In genomic region chr13:51451467-51452390, GRCh38 we compare ENCODE assay signal across 8 cellular contexts. TPM values are rescaled to one million over a fixed set of nuclear protein-coding genes. Genes with fewer than 3 reads are reported as not detected.
DNase-seq lines count a peak whose midpoint lies in the region; ATAC-seq and TF ChIP-seq lines count a peak whose summit lies in the region.

No MANE protein-coding gene starts in this region.

- H3K9me3 ChIP-seq in HUES6 (ENCODE audit: control insufficient read depth, insufficient read depth, low read depth, low read length) (peaks cover 13% of the 10 kb centered on the region; the same call in 1 of the 2 replicates), Peyer's patch (no peaks in the 10 kb centered on the region)
- H3K9me3 ChIP-seq in naive thymus-derived CD4-positive, alpha-beta T cell (ENCODE audit: control insufficient read depth in 2 of 3, low read length in 3 of 3), result no peaks in the 10 kb centered on the region

- intact Hi-C loops in naive thymus-derived CD4-positive, alpha-beta T cell (cut with micrococcal nuclease), result loop anchor here (1.0 to 10.0 kb wide), 14 partner anchors 16 to 1957 kb away; partner anchors contain the start of genes PHF11 (in 2 of the 2), NEK5 (in 1 of the 2), SPRYD7 (in 1 of the 2) and TRIM13 (in 1 of the 2)

- H3K27ac ChIP-seq in HUES6 (ENCODE audit: low read depth, low read length) (peak overlapping the region; percentile 92), Peyer's patch (peak overlapping the region; percentile 99 to 100 (median 100))
- peak overlapping the region; percentile 99 for H3K27ac ChIP-seq in naive thymus-derived CD4-positive, alpha-beta T cell (ENCODE audit: low read depth, low read length)

- H3K27me3 ChIP-seq in HUES6 (ENCODE audit: control insufficient read depth, insufficient read depth, low read length), result no peaks in the 10 kb centered on the region
- H3K27me3 ChIP-seq in Peyer's patch, result no peaks in the 10 kb centered on the region
- H3K27me3 ChIP-seq in naive thymus-derived CD4-positive, alpha-beta T cell (ENCODE audit: control insufficient read depth in 2 of 2, insufficient read depth in 2 of 2, low read length in 2 of 2), result no peaks in the 10 kb centered on the region

- H3K36me3 Mint-ChIP-seq in naive thymus-derived CD4-positive, alpha-beta T cell, result peaks cover 4 to 31% (median 5%) of the 10 kb centered on the region in 5 donors
- H3K36me3 Mint-ChIP-seq in stimulated activated memory B cell treated with anti-CD40 and anti-IgM and Interleukin-4, amounts not matched to agents 10 μg/mL and 1 μg/mL and 100 μg/mL, for 72 hours, result peaks cover 31% of the 10 kb centered on the region

- peak overlapping the region; percentile 92 to 98 (median 96) for H3K27ac Mint-ChIP-seq in naive thymus-derived CD4-positive, alpha-beta T cell
- peak overlapping the region; percentile 91 for H3K27ac Mint-ChIP-seq in stimulated activated memory B cell treated with anti-CD40 and anti-IgM and Interleukin-4, amounts not matched to agents 10 μg/mL and 1 μg/mL and 100 μg/mL, for 72 hours

- H3K4me1 ChIP-seq in HUES6 (ENCODE audit: control insufficient read depth, insufficient read depth, low read length) (no peaks in the 10 kb centered on the region; the same call in 1 of the 2 replicates), Peyer's patch (peaks cover 0 to 21% (median 9%) of the 10 kb centered on the region in 4 donors)
- peaks cover 27 to 32% of the 10 kb centered on the region in 2 donors for H3K4me1 ChIP-seq in naive thymus-derived CD4-positive, alpha-beta T cell (ENCODE audit: control insufficient read depth in 2 of 2, insufficient read depth in 2 of 2, low read length in 2 of 2)

- TF ChIP-seq POLR2A in Peyer's patch (IDR thresholded peaks at IDR 0.05), result peak; percentile 36 to 64

- peak overlapping the region; percentile 86 to 99 (median 93) for H3K4me3 Mint-ChIP-seq in naive thymus-derived CD4-positive, alpha-beta T cell
- H3K4me3 Mint-ChIP-seq in stimulated activated memory B cell treated with anti-CD40 and anti-IgM and Interleukin-4, amounts not matched to agents 10 μg/mL and 1 μg/mL and 100 μg/mL, for 72 hours, result peak overlapping the region; percentile 93

- H3K9ac ChIP-seq in HUES6 (ENCODE audit: low read length), result peak overlapping the region; percentile 96

- CTCF ChIA-PET in naive thymus-derived CD4-positive, alpha-beta T cell (lab: Charles Lee), result interaction anchor here (1.4 kb wide), 1 partner anchor 163 kb away, joined by 7 read pairs; no protein-coding TSS in a partner anchor

- POLR2A ChIA-PET in naive thymus-derived CD4-positive, alpha-beta T cell (lab: Charles Lee), result interaction anchor here (0.5 to 7.3 kb wide), 23 partner anchors 8 to 742 kb away, joined by 3 to 130 read pairs (median 7); no protein-coding TSS in a partner anchor

- H3K36me3 ChIP-seq in HUES6 (ENCODE audit: control insufficient read depth, insufficient read depth, low read length) (peaks cover 48% of the 10 kb centered on the region), Peyer's patch (peaks cover 0 to 23% (median 0%) of the 10 kb centered on the region in 3 donors)
- H3K36me3 ChIP-seq in naive thymus-derived CD4-positive, alpha-beta T cell (ENCODE audit: control insufficient read depth in 2 of 3, insufficient read depth in 3 of 3, low read length in 3 of 3), result peaks cover 0 to 19% (median 3%) of the 10 kb centered on the region in 3 experiments

- H3K4me1 Mint-ChIP-seq in naive thymus-derived CD4-positive, alpha-beta T cell, result peaks cover 15 to 64% (median 40%) of the 10 kb centered on the region in 7 donors
- H3K4me1 Mint-ChIP-seq in stimulated activated memory B cell treated with anti-CD40 and anti-IgM and Interleukin-4, amounts not matched to agents 10 μg/mL and 1 μg/mL and 100 μg/mL, for 72 hours, result peaks cover 38% of the 10 kb centered on the region

- ATAC-seq in naive thymus-derived CD4-positive, alpha-beta T cell, result peak; percentile 5
- ATAC-seq in stimulated activated memory B cell treated with anti-CD40 and anti-IgM and Interleukin-4, amounts not matched to agents 10 μg/mL and 1 μg/mL and 100 μg/mL, for 72 hours, result peak; percentile 40

- H3K4me3 ChIP-seq in HUES6 (ENCODE audit: low read depth, low read length), result peak overlapping the region; percentile 94
- peak overlapping the region; percentile 86 to 99 (median 92) for H3K4me3 ChIP-seq in Peyer's patch
- H3K4me3 ChIP-seq in naive thymus-derived CD4-positive, alpha-beta T cell (ENCODE audit: low read length), result peak overlapping the region; percentile 81

- DNase-seq in COLO829 (ENCODE audit: low spot score) (peak; percentile 33), GM20000 (ENCODE audit: low spot score) (peak; percentile 69), Peyer's patch (peak; percentile 83 to 94 (median 90)), activated T-helper 1 cell treated with Interleukin-2 at 50 U/mL for 16 hours (ENCODE audit: low read depth) (peak; percentile 56), fibroblast of gingiva (ENCODE audit: low read depth) (peak; percentile 71)
- peak; percentile 62 to 77 (median 71) for DNase-seq in naive thymus-derived CD4-positive, alpha-beta T cell

- TF ChIP-seq CTCF in GM20000 (IDR thresholded peaks at IDR 0.05; ENCODE audit: extremely low read depth, missing control alignments) (no peak), Peyer's patch (IDR thresholded peaks at IDR 0.05) (no peak)

- no peaks in the 10 kb centered on the region for H3K27me3 Mint-ChIP-seq in naive thymus-derived CD4-positive, alpha-beta T cell
- H3K27me3 Mint-ChIP-seq in stimulated activated memory B cell treated with anti-CD40 and anti-IgM and Interleukin-4, amounts not matched to agents 10 μg/mL and 1 μg/mL and 100 μg/mL, for 72 hours, result no peaks in the 10 kb centered on the region

- peaks cover 0 to 8% (median 0%) of the 10 kb centered on the region in 11 donors for H3K9me3 Mint-ChIP-seq in naive thymus-derived CD4-positive, alpha-beta T cell
- H3K9me3 Mint-ChIP-seq in stimulated activated memory B cell treated with anti-CD40 and anti-IgM and Interleukin-4, amounts not matched to agents 10 μg/mL and 1 μg/mL and 100 μg/mL, for 72 hours, result no peaks in the 10 kb centered on the region

RNA-seq across cellular contexts. Expression of gene INTS6, which starts 1.1 kb away (rescaled TPM):
- total RNA-seq in Peyer's patch, result 10 to 100 TPM; 28.9 to 46.4 (median 33.5) TPM
- total RNA-seq in naive thymus-derived CD4-positive, alpha-beta T cell, result 10 to 100 TPM; 60.9 to 67.0 (median 62.7) TPM
- 10 to 100 TPM; 23.7 to 31.3 TPM for polyA plus RNA-seq in naive thymus-derived CD4-positive, alpha-beta T cell

Comparison
In these comparisons a context has a peak if more than half of its experiments do, and no peak if none do; other contexts are left out.
1. Peak in every context shown above with its lines: DNase-seq, ATAC-seq, H3K4me3 ChIP-seq and H3K27ac ChIP-seq.
2. DNase-seq: peak in every context shown above with its lines; median percentile 90 in Peyer's patch; 71 in fibroblast of gingiva; 71 in naive thymus-derived CD4-positive, alpha-beta T cell; 69 in GM20000; 56 in activated T-helper 1 cell treated with Interleukin-2 at 50 U/mL for 16 hours; 33 in COLO829.